In the genomic region with DNA sequence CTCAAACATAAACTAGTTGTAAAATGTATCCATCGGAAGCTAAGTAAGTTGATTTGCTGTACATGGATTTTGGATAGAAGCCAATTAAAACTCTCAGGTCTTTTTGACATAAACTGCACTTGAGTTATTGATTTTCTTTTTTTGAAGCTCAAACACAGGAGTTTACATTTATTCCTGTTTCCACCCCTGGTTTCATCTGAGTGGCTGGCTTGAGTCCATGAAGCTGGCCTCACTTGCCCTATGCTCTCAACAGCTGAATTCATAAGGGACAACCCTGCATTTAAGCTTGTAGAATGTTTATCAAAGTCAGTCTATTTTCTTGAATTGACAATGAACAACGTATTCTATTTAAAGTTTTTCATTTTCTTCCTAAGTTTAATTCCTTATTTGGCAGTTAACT, we compare ENCODE assay signal across 33 cellular contexts. TPM values are rescaled to one million over a fixed set of nuclear protein-coding genes. Genes with fewer than 3 reads are reported as not detected.
DNase-seq lines count a peak whose midpoint lies in the region; ATAC-seq, FAIRE-seq and TF ChIP-seq lines count a peak whose summit lies in the region.
"Had no signal": no experiment of that assay in that cellular context is flagged by ENCODE, and none has a peak within 500 bp of the region (broad histone marks: within the 10 kb centered on the region; RNA-seq: fewer than 3 reads in every experiment).

No MANE protein-coding gene starts in this region.

- no peaks in the 10 kb centered on the region for H3K36me3 Mint-ChIP-seq in activated CD4-positive, alpha-beta memory T cell treated with anti-CD3 and anti-CD28 coated beads, Interleukin-2, amount 10 ng/mL, durations not matched to agents 7 days and 5 days (ENCODE audit: low read depth)
- H3K36me3 Mint-ChIP-seq: activated naive CD8-positive, alpha-beta T cell; CD14-positive monocyte had no signal

- no peaks in the 10 kb centered on the region for H3K9me2 ChIP-seq in PC-3 (replicated peaks; ENCODE audit: low read length)

- ATAC-seq in pancreas (peak in 3 of 4 donors; percentile 48 to 74 (median 64)), PC-3 (no peak), aorta (ENCODE audit: low FRiP score) (no peak)
- ATAC-seq: activated CD8-positive, alpha-beta T cell treated with anti-CD3 and anti-CD28 coated beads, Interleukin-2, amount 10 ng/mL, durations not matched to agents 7 days and 5 days; gastrocnemius medialis; stimulated activated naive CD8-positive, alpha-beta T cell treated with anti-CD3 and anti-CD28 coated beads, Interleukin-15, Interleukin-2, amounts not matched to agents 100 U/mL and 50 U/mL, for 24 hours had no signal

- no peak overlapping the region for H3K4me2 ChIP-seq in PC-3 (ENCODE audit: low read length)
- H3K4me2 ChIP-seq: hepatocyte had no signal

- H3F3A ChIP-seq in PC-3 (ENCODE audit: low read length, unreplicated experiment) = no peaks in the 10 kb centered on the region

- no peaks in the 10 kb centered on the region for H3K9me3 ChIP-seq in pancreas
- H3K9me3 ChIP-seq in PC-3 (ENCODE audit: low read length) = no peaks in the 10 kb centered on the region
- H3K9me3 ChIP-seq in aorta (ENCODE audit: control insufficient read depth, low read length) = no peaks in the 10 kb centered on the region
- H3K9me3 ChIP-seq: esophagus squamous epithelium, gastrocnemius medialis, left ventricle myocardium inferior, neutrophil, prostate gland, vagina had no signal

- H3K27ac ChIP-seq in VCaP (peak overlapping the region; percentile 1; the same call in 1 of the 2 replicates), pancreas (no peak overlapping the region), PC-3 (ENCODE audit: low read length) (no peak overlapping the region), aorta (ENCODE audit: low read depth in 1 of 2, low read length in 2 of 2) (no peak overlapping the region)
- H3K27ac ChIP-seq: 22Rv1, cardiac muscle cell, coronary artery, esophagus squamous epithelium, gastrocnemius medialis, hepatocyte, left ventricle myocardium inferior, neutrophil, prostate gland, SK-N-MC, vagina had no signal

- POLR2A ChIA-PET in activated CD4-positive, alpha-beta memory T cell treated with anti-CD3 and anti-CD28 coated beads, Interleukin-2, amount 10 ng/mL, durations not matched to agents 7 days and 5 days (lab: Charles Lee) = no interaction called here
- POLR2A ChIA-PET in PC-3 (lab: Charles Lee; ENCODE audit: unreplicated experiment) = no interaction called here

- BruUV-seq in PC-3 (replicated peaks; lab: Mats Ljungman, UMichigan) = no TSS peak

- TF ChIP-seq CTCF in VCaP (conservative IDR thresholded peaks at IDR 0.05) (no peak), pancreas (IDR thresholded peaks at IDR 0.05) (no peak), PC-3 (conservative IDR thresholded peaks at IDR 0.05; ENCODE audit: low read depth, low read length) (no peak)

- WGBS in pancreas, 2 donors = 13 to 14% methylated on average over 2 of the region's 2 CpGs
- 38 to 44% methylated on average over 2 of the region's 2 CpGs for WGBS in aorta, 2 donors

- no peak for FAIRE-seq in pancreas (lab: Jason Lieb, UNC)
- FAIRE-seq: D721Med had no signal

- H3K27me3 ChIP-seq in pancreas (no peaks in the 10 kb centered on the region), PC-3 (ENCODE audit: low read length) (no peaks in the 10 kb centered on the region), aorta (ENCODE audit: control insufficient read depth in 1 of 2, insufficient read depth in 2 of 2, low read length in 1 of 2) (no peaks in the 10 kb centered on the region)
- H3K27me3 ChIP-seq: cardiac muscle cell, gastrocnemius medialis, hepatocyte, vagina had no signal

- no peak overlapping the region for H2AFZ ChIP-seq in PC-3 (ENCODE audit: low read length)
- H2AFZ ChIP-seq: hepatocyte had no signal

- H3K4me3 ChIP-seq in pancreas (no peak overlapping the region), PC-3 (ENCODE audit: low read length) (no peak overlapping the region), aorta (ENCODE audit: low read length in 2 of 2) (no peak overlapping the region)
- H3K4me3 ChIP-seq: cardiac muscle cell, coronary artery, esophagus squamous epithelium, gastrocnemius medialis, hepatocyte, left ventricle myocardium inferior, prostate gland, SK-N-MC, vagina had no signal

- H3K4me1 ChIP-seq in pancreas (peaks cover 0 to 11% (median 6%) of the 10 kb centered on the region in 3 donors), PC-3 (ENCODE audit: insufficient read depth, low read length) (no peaks in the 10 kb centered on the region), aorta (ENCODE audit: control insufficient read depth in 1 of 2, insufficient read depth in 2 of 2, low read length in 2 of 2) (no peaks in the 10 kb centered on the region)
- H3K4me1 ChIP-seq: gastrocnemius medialis, prostate gland had no signal

- no peak overlapping the region for H3K9ac ChIP-seq in PC-3 (ENCODE audit: low read length)

- H3K79me2 ChIP-seq in PC-3 (ENCODE audit: low read length) = no peaks in the 10 kb centered on the region
- H3K79me2 ChIP-seq: hepatocyte had no signal

- H3K4me1 Mint-ChIP-seq in activated CD4-positive, alpha-beta memory T cell treated with anti-CD3 and anti-CD28 coated beads, Interleukin-2, amount 10 ng/mL, durations not matched to agents 7 days and 5 days = peaks cover 1% of the 10 kb centered on the region
- H3K4me1 Mint-ChIP-seq: CD14-positive monocyte had no signal

- no peaks in the 10 kb centered on the region for H3K9me3 Mint-ChIP-seq in activated CD4-positive, alpha-beta memory T cell treated with anti-CD3 and anti-CD28 coated beads, Interleukin-2, amount 10 ng/mL, durations not matched to agents 7 days and 5 days
- H3K9me3 Mint-ChIP-seq: activated T-helper 2 cell treated with anti-CD3 and anti-CD28 coated beads, Interferon-gamma antibody, Interleukin-2, Interleukin-4, amounts not matched to agents 10 μg/mL and 5 μg/mL and 100 μg/mL, durations not matched to agents 14 hours and 24 hours and 36 hours; T-helper 1 cell treated with Interleukin-12 subunit alpha and Interleukin-12 subunit beta and Interleukin-4 antibody, amounts not matched to agents 30 μg/mL and 1 μg/mL, for 36 hours had no signal

- CTCF ChIA-PET in activated CD4-positive, alpha-beta memory T cell treated with anti-CD3 and anti-CD28 coated beads, Interleukin-2, amount 10 ng/mL, durations not matched to agents 7 days and 5 days (lab: Charles Lee) = interaction anchor here (1.0 kb wide), 1 partner anchor 59 kb away, joined by 3 read pairs; no protein-coding TSS in a partner anchor
- CTCF ChIA-PET in PC-3 (lab: Charles Lee) = no interaction called here

- intact Hi-C loops in pancreas (cut with DNase I) (no loop called here), PC-3 (cut with micrococcal nuclease) (no loop called here), aorta (cut with DNase I) (no loop called here)

- H3K4me3 Mint-ChIP-seq in activated CD4-positive, alpha-beta memory T cell treated with anti-CD3 and anti-CD28 coated beads, Interleukin-2, amount 10 ng/mL, durations not matched to agents 7 days and 5 days = no peak overlapping the region
- H3K4me3 Mint-ChIP-seq: activated CD8-positive, alpha-beta T cell treated with anti-CD3 and anti-CD28 coated beads, Interleukin-2, amount 10 ng/mL, durations not matched to agents 7 days and 5 days; activated naive CD8-positive, alpha-beta T cell; CD14-positive monocyte; naive B cell; T-helper 1 cell treated with Interleukin-12 subunit alpha and Interleukin-12 subunit beta and Interleukin-4 antibody, amounts not matched to agents 30 μg/mL and 1 μg/mL, for 36 hours had no signal

- H3K36me3 ChIP-seq in pancreas (no peaks in the 10 kb centered on the region), PC-3 (ENCODE audit: low read depth, low read length) (no peaks in the 10 kb centered on the region), aorta (ENCODE audit: control insufficient read depth in 1 of 2, insufficient read depth in 2 of 2, low read length in 1 of 2) (no peaks in the 10 kb centered on the region)
- H3K36me3 ChIP-seq: cardiac muscle cell, esophagus squamous epithelium, gastrocnemius medialis, left ventricle myocardium inferior, neutrophil, prostate gland, vagina had no signal

- no peaks in the 10 kb centered on the region for H4K20me1 ChIP-seq in PC-3 (ENCODE audit: low read length)

- DNase-seq in DMS53 (lab: John Stamatoyannopoulos, UW) (peak; percentile 58), DMS53 treated with DMSO at 0.1 percent for 48 hours (lab: John Stamatoyannopoulos, UW; ENCODE audit: unreplicated experiment) (no peak), NCI-H2029 (lab: John Stamatoyannopoulos, UW) (peak; percentile 10), pancreas (peak in 3 of 6 donors; percentile 22 to 58 (median 32)), PC-3 (no peak), aorta (no peak)
- no peak for DNase-seq in activated CD4-positive, alpha-beta memory T cell treated with anti-CD3 and anti-CD28 coated beads, Interleukin-2, amount 10 ng/mL, durations not matched to agents 7 days and 5 days
- DNase-seq: activated CD4-positive, alpha-beta T cell treated with anti-CD3 and anti-CD28 coated beads for 1 hour; activated CD8-positive, alpha-beta T cell treated with anti-CD3 and anti-CD28 coated beads, Interleukin-2, amount 10 ng/mL, durations not matched to agents 7 days and 5 days; anterior cingulate cortex; esophagus squamous epithelium; gastrocnemius medialis; GOT3; left ventricle myocardium inferior; MV-4-11; naive B cell; NCI-H2171; stimulated activated naive CD8-positive, alpha-beta T cell treated with anti-CD3 and anti-CD28 coated beads, Interleukin-15, Interleukin-2, amounts not matched to agents 100 U/mL and 50 U/mL, for 24 hours had no signal

- peaks cover 28% of the 10 kb centered on the region for H3K27me3 Mint-ChIP-seq in activated CD4-positive, alpha-beta memory T cell treated with anti-CD3 and anti-CD28 coated beads, Interleukin-2, amount 10 ng/mL, durations not matched to agents 7 days and 5 days

- H3K27ac Mint-ChIP-seq in activated CD4-positive, alpha-beta memory T cell treated with anti-CD3 and anti-CD28 coated beads, Interleukin-2, amount 10 ng/mL, durations not matched to agents 7 days and 5 days = no peak overlapping the region
- H3K27ac Mint-ChIP-seq: activated CD8-positive, alpha-beta T cell treated with anti-CD3 and anti-CD28 coated beads, Interleukin-2, amount 10 ng/mL, durations not matched to agents 7 days and 5 days; activated naive CD8-positive, alpha-beta T cell; activated T-helper 2 cell treated with anti-CD3 and anti-CD28 coated beads, Interferon-gamma antibody, Interleukin-2, Interleukin-4, amounts not matched to agents 10 μg/mL and 5 μg/mL and 100 μg/mL, durations not matched to agents 14 hours and 24 hours and 36 hours; CD14-positive monocyte; naive B cell; T-helper 1 cell treated with Interleukin-12 subunit alpha and Interleukin-12 subunit beta and Interleukin-4 antibody, amounts not matched to agents 30 μg/mL and 1 μg/mL, for 36 hours had no signal

RNA-seq across cellular contexts. Expression of gene PLEKHG1, which starts 58.1 kb away (rescaled TPM):
- total RNA-seq in pancreas (1 to 10 TPM; 2.2 to 6.4 (median 2.9) TPM), PC-3 (2014; rRNA removed) (1.3 and 1.4 TPM in 2 replicates), aorta (10 to 100 TPM; 36.2 to 62.7 TPM)
- polyA plus RNA-seq in pancreas (1 to 10 TPM; 1.3 to 1.5 TPM), aorta (1 to 10 TPM; 1.6 to 1.9 TPM)
- total RNA-seq in activated CD4-positive, alpha-beta memory T cell treated with anti-CD3 and anti-CD28 coated beads, Interleukin-2, amount 10 ng/mL, durations not matched to agents 7 days and 5 days = 1 to 10 TPM; 2.3 to 2.9 TPM
- total RNA-seq: LHCN-M2 had no signal

Comparison
In these comparisons a context has a peak if more than half of its experiments do, and no peak if none do; other contexts are left out.
1. DNase-seq: peak in DMS53 (single experiment) and NCI-H2029 (single experiment); none in DMS53 treated with DMSO at 0.1 percent for 48 hours (single experiment), activated CD4-positive, alpha-beta memory T cell treated with anti-CD3 and anti-CD28 coated beads, Interleukin-2, amount 10 ng/mL, durations not matched to agents 7 days and 5 days (single experiment), PC-3 (single experiment) and aorta (0 of 2).
2. ATAC-seq: peak in pancreas (3 of 4); none in PC-3 (single experiment) and aorta (single experiment).
3. RNA of gene PLEKHG1, which starts 58.1 kb away (total RNA-seq): 36.2 to 62.7 TPM in aorta; 2.2 to 6.4 TPM in pancreas, 2.3 to 2.9 TPM in activated CD4-positive, alpha-beta memory T cell treated with anti-CD3 and anti-CD28 coated beads, Interleukin-2, amount 10 ng/mL, durations not matched to agents 7 days and 5 days and 1.3 to 1.4 TPM in PC-3; every median in the first group is over 4 times any median in the second.